In the genomic region with DNA sequence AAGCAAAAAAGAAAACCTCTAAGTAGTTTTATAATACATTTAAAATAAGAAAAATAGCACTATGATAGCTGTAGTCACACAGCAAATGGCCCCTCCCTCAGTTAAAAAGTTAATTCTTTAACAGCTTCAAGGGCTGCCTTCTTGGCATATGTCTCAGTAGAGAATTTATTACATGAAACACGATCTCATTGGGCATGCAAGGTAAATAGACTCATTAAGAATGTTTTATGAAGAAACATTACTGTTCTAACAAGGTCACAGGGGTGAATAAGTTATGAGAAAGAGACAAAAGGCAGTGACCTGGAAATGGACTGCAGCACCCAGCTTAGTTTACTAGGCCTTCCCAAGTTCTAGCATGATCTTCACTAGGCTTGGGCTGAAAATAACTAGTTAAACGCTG, we compare ENCODE assay signal across 1 cellular context.
TF ChIP-seq lines count a peak whose summit lies in the region.

No MANE protein-coding gene starts in this region.

TF ChIP-seq in HepG2, 621 proteins besides CTCF, POLR2A, EP300 and RAD21 (continued from another document):
- TF ChIP-seq ZNF574 (CRISPR knock-in tag; IDR thresholded peaks at IDR 0.05), result no peak
- no peak for TF ChIP-seq ZBTB38 (CRISPR knock-in tag; IDR thresholded peaks at IDR 0.05)
- TF ChIP-seq ZNF816 (CRISPR knock-in tag; IDR thresholded peaks at IDR 0.05; ENCODE audit: borderline replicate concordance), result no peak
- TF ChIP-seq BCL6 (CRISPR knock-in tag; IDR thresholded peaks at IDR 0.05), result no peak
- no peak for TF ChIP-seq MIER2 (CRISPR knock-in tag; IDR thresholded peaks at IDR 0.05)
- TF ChIP-seq, protein P1, sequence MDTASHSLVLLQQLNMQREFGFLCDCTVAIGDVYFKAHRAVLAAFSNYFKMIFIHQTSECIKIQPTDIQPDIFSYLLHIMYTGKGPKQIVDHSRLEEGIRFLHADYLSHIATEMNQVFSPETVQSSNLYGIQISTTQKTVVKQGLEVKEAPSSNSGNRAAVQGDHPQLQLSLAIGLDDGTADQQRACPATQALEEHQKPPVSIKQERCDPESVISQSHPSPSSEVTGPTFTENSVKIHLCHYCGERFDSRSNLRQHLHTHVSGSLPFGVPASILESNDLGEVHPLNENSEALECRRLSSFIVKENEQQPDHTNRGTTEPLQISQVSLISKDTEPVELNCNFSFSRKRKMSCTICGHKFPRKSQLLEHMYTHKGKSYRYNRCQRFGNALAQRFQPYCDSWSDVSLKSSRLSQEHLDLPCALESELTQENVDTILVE (CRISPR knock-in tag; IDR thresholded peaks at IDR 0.05), result no peak
- TF ChIP-seq ZNF121 (CRISPR knock-in tag; IDR thresholded peaks at IDR 0.05), result no peak
- TF ChIP-seq, protein P2, sequence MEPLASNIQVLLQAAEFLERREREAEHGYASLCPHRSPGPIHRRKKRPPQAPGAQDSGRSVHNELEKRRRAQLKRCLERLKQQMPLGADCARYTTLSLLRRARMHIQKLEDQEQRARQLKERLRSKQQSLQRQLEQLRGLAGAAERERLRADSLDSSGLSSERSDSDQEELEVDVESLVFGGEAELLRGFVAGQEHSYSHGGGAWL (CRISPR knock-in tag; IDR thresholded peaks at IDR 0.05), result no peak
- TF ChIP-seq ISX (CRISPR knock-in tag; conservative IDR thresholded peaks at IDR 0.05), result no peak
- TF ChIP-seq, protein P3, sequence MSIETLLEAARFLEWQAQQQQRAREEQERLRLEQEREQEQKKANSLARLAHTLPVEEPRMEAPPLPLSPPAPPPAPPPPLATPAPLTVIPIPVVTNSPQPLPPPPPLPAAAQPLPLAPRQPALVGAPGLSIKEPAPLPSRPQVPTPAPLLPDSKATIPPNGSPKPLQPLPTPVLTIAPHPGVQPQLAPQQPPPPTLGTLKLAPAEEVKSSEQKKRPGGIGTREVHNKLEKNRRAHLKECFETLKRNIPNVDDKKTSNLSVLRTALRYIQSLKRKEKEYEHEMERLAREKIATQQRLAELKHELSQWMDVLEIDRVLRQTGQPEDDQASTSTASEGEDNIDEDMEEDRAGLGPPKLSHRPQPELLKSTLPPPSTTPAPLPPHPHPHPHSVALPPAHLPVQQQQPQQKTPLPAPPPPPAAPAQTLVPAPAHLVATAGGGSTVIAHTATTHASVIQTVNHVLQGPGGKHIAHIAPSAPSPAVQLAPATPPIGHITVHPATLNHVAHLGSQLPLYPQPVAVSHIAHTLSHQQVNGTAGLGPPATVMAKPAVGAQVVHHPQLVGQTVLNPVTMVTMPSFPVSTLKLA (IDR thresholded peaks at IDR 0.05), result no peak
- TF ChIP-seq ARNT (IDR thresholded peaks at IDR 0.05), result no peak
- TF ChIP-seq KLF11 (CRISPR knock-in tag; IDR thresholded peaks at IDR 0.05), result no peak
- no peak for TF ChIP-seq ZNF652 (CRISPR knock-in tag; IDR thresholded peaks at IDR 0.05; ENCODE audit: borderline replicate concordance, low read depth)
- TF ChIP-seq, protein P4, sequence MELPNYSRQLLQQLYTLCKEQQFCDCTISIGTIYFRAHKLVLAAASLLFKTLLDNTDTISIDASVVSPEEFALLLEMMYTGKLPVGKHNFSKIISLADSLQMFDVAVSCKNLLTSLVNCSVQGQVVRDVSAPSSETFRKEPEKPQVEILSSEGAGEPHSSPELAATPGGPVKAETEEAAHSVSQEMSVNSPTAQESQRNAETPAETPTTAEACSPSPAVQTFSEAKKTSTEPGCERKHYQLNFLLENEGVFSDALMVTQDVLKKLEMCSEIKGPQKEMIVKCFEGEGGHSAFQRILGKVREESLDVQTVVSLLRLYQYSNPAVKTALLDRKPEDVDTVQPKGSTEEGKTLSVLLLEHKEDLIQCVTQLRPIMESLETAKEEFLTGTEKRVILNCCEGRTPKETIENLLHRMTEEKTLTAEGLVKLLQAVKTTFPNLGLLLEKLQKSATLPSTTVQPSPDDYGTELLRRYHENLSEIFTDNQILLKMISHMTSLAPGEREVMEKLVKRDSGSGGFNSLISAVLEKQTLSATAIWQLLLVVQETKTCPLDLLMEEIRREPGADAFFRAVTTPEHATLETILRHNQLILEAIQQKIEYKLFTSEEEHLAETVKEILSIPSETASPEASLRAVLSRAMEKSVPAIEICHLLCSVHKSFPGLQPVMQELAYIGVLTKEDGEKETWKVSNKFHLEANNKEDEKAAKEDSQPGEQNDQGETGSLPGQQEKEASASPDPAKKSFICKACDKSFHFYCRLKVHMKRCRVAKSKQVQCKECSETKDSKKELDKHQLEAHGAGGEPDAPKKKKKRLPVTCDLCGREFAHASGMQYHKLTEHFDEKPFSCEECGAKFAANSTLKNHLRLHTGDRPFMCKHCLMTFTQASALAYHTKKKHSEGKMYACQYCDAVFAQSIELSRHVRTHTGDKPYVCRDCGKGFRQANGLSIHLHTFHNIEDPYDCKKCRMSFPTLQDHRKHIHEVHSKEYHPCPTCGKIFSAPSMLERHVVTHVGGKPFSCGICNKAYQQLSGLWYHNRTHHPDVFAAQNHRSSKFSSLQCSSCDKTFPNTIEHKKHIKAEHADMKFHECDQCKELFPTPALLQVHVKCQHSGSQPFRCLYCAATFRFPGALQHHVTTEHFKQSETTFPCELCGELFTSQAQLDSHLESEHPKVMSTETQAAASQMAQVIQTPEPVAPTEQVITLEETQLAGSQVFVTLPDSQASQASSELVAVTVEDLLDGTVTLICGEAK (IDR thresholded peaks at IDR 0.05), result no peak
- TF ChIP-seq, protein P4 (CRISPR knock-in tag; IDR thresholded peaks at IDR 0.05), result no peak
- no peak for TF ChIP-seq ZBTB43 (CRISPR knock-in tag; conservative IDR thresholded peaks at IDR 0.05)
